22 cellular contexts compared by ENCODE assay signal in the genomic region with DNA sequence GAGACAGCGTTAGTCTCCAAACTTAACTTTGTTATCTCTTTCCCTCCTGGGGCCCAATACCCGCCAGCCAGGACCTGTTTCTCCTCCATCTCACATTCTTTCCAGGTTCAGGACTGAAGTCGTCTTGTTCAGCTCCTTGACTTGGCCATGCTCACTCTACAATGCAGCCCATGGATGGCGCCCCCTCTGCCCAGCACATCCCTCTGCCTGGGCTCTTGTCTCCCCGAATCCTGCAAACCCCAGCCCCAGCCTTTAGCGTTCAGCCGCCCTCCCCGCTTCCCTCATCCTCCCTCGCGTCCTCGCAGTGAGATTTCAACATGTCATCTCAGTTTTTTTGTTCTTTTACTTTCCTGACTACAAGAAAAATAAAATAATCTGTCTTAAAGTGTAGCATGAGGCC. TPM values are rescaled to one million over a fixed set of nuclear protein-coding genes. Genes with fewer than 3 reads are reported as not detected.
"Had no signal": no experiment of that assay in that cellular context is flagged by ENCODE, and none has a peak within 500 bp of the region (broad histone marks: within the 10 kb centered on the region; RNA-seq: fewer than 3 reads in every experiment).

No MANE protein-coding gene starts in this region.

- H3K27me3 Mint-ChIP-seq: activated naive CD8-positive, alpha-beta T cell had no signal

- ATAC-seq: body of pancreas, right cardiac atrium had no signal

- H3K4me1 ChIP-seq: body of pancreas, esophagus squamous epithelium, lower lobe of right lung, upper lobe of left lung had no signal

- H3K9me3 Mint-ChIP-seq: central memory CD8-positive, alpha-beta T cell had no signal

- H3K4me3 ChIP-seq: body of pancreas, coronary artery, esophagus squamous epithelium, lower lobe of right lung, SK-N-MC, upper lobe of left lung had no signal

- H3K4me1 Mint-ChIP-seq: central memory CD8-positive, alpha-beta T cell had no signal

- H3K4me3 Mint-ChIP-seq: activated naive CD8-positive, alpha-beta T cell; central memory CD8-positive, alpha-beta T cell had no signal

- H3K27me3 ChIP-seq: body of pancreas, esophagus squamous epithelium, upper lobe of left lung had no signal

- H3K27ac ChIP-seq: body of pancreas, coronary artery, lower lobe of right lung, SK-N-MC, skin epidermis, upper lobe of left lung, WERI-Rb-1 had no signal

- H3K9me3 ChIP-seq: body of pancreas, esophagus squamous epithelium, lower lobe of right lung, upper lobe of left lung had no signal

- H3K36me3 Mint-ChIP-seq: activated naive CD8-positive, alpha-beta T cell had no signal

- DNase-seq: activated CD4-positive, alpha-beta T cell treated with anti-CD3 and anti-CD28 coated beads for 4 hours; activated CD8-positive, alpha-beta memory T cell treated with anti-CD3 and anti-CD28 coated beads, Interleukin-2, amount 50 U/mL, for 48 hours; activated gamma-delta T cell treated with Interleukin-2 at 50 U/mL for 16 hours; amygdala; body of pancreas; effector CD4-positive, alpha-beta T cell; esophagus squamous epithelium; hypothalamus; lower lobe of right lung; midbrain; right cardiac atrium; stimulated activated CD4-positive, alpha-beta T cell treated with anti-CD3 and anti-CD28 coated beads, Interleukin-4, amount 100 ng/mL, for 24 hours; stimulated activated naive CD4-positive, alpha-beta T cell; WERI-Rb-1 had no signal

- H3K27ac Mint-ChIP-seq: activated naive CD8-positive, alpha-beta T cell had no signal

- H3K36me3 ChIP-seq: esophagus squamous epithelium, lower lobe of right lung, upper lobe of left lung, WERI-Rb-1 had no signal

RNA-seq across cellular contexts. Expression of a gene that starts 1.2 kb away (rescaled TPM):
- total RNA-seq: body of pancreas, endothelial cell of umbilical vein, fibroblast of villous mesenchyme had no signal
- polyA plus RNA-seq: endothelial cell of umbilical vein had no signal
